In genomic region chr1:206066479-206067171, GRCh38 we compare ENCODE assay signal across 9 cellular contexts. TPM values are rescaled to one million over a fixed set of nuclear protein-coding genes. Genes with fewer than 3 reads are reported as not detected.
DNase-seq lines count a peak whose midpoint lies in the region; ATAC-seq and TF ChIP-seq lines count a peak whose summit lies in the region.
"Had no signal": no experiment of that assay in that cellular context is flagged by ENCODE, and none has a peak within 500 bp of the region (broad histone marks: within the 10 kb centered on the region; RNA-seq: fewer than 3 reads in every experiment).

No MANE protein-coding gene starts in this region.

- H3K79me2 ChIP-seq in OCI-LY3 (ENCODE audit: low read length): peaks cover 72% of the 10 kb centered on the region

- TF ChIP-seq CTCF in OCI-LY3 (IDR thresholded peaks at IDR 0.05; ENCODE audit: low read depth, low read length): no peak
- no peak for TF ChIP-seq CTCF in upper lobe of right lung (IDR thresholded peaks at IDR 0.05)

- H3K36me3 ChIP-seq in OCI-LY3 (replicated peaks; ENCODE audit: low read depth, low read length): peaks cover 59% of the 10 kb centered on the region
- H3K36me3 ChIP-seq in upper lobe of right lung: no peaks in the 10 kb centered on the region
- H3K36me3 ChIP-seq: breast epithelium had no signal

- peaks cover 78% of the 10 kb centered on the region for H3K4me1 ChIP-seq in OCI-LY3 (ENCODE audit: low read length)
- H3K4me1 ChIP-seq in upper lobe of right lung: peaks cover 4% of the 10 kb centered on the region
- H3K4me1 ChIP-seq: breast epithelium had no signal

- H4K20me1 ChIP-seq in OCI-LY3 (ENCODE audit: insufficient read depth, low read length): peaks cover 40% of the 10 kb centered on the region

- ATAC-seq in left ventricle myocardium superior: peak; percentile 53
- no peak for ATAC-seq in Right ventricle myocardium inferior
- ATAC-seq in HG02852 (IDR thresholded peaks at IDR 0.05; ENCODE audit: unreplicated experiment): peak; percentile 82
- ATAC-seq in upper lobe of right lung: peak; percentile 72

- DNase-seq in left ventricle myocardium superior (no peak), Right ventricle myocardium inferior (ENCODE audit: missing footprints) (no peak), upper lobe of right lung (no peak), iPS-NIHi7 (ENCODE audit: extremely low spot score) (no peak), NCI-H1092 treated with DMSO at 0.1 percent for 48 hours (lab: John Stamatoyannopoulos, UW) (no peak), HuH-7.5 (ENCODE audit: low spot score) (no peak)

- peak overlapping the region; percentile 44 for H3K4me3 ChIP-seq in OCI-LY3 (ENCODE audit: low read length)
- no peak overlapping the region for H3K4me3 ChIP-seq in upper lobe of right lung
- H3K4me3 ChIP-seq: breast epithelium had no signal

- H3K27me3 ChIP-seq in OCI-LY3 (ENCODE audit: low read depth, low read length) (no peaks in the 10 kb centered on the region), upper lobe of right lung (no peaks in the 10 kb centered on the region)
- H3K27me3 ChIP-seq: breast epithelium had no signal

- H3K9me3 ChIP-seq in OCI-LY3 (ENCODE audit: insufficient read depth, low read length): no peaks in the 10 kb centered on the region
- H3K9me3 ChIP-seq in upper lobe of right lung: no peaks in the 10 kb centered on the region
- H3K9me3 ChIP-seq: breast epithelium had no signal

- peak overlapping the region; percentile 80 for H3K9ac ChIP-seq in OCI-LY3 (ENCODE audit: low read length)

- no peak overlapping the region for H2AFZ ChIP-seq in OCI-LY3 (ENCODE audit: low read depth, low read length)

- intact Hi-C loops in left ventricle myocardium superior (cut with micrococcal nuclease) (no loop called here), Right ventricle myocardium inferior (cut with DNase I) (no loop called here), upper lobe of right lung (cut with DNase I) (no loop called here)

- H3K4me2 ChIP-seq in OCI-LY3 (ENCODE audit: low read length): peak overlapping the region; percentile 64

- H3K27ac ChIP-seq in OCI-LY3 (ENCODE audit: low read length) (peak overlapping the region; percentile 98), upper lobe of right lung (no peak overlapping the region)
- H3K27ac ChIP-seq: breast epithelium had no signal

RNA-seq across cellular contexts. Expression of gene RHEX, which starts 13.7 kb away (rescaled TPM):
- total RNA-seq in left ventricle myocardium superior (1.0 TPM), Right ventricle myocardium inferior (0.81 TPM), upper lobe of right lung (17.3 TPM)

RNA-seq across cellular contexts. Expression of gene CTSE, which starts 42.9 kb away (rescaled TPM):
- total RNA-seq in left ventricle myocardium superior (0.15 TPM), Right ventricle myocardium inferior (not detected), upper lobe of right lung (85.8 TPM)

RNA-seq across cellular contexts. Expression of gene AVPR1B, which starts 50.6 kb away (rescaled TPM):
- total RNA-seq in left ventricle myocardium superior: not detected
- total RNA-seq in Right ventricle myocardium inferior: not detected
- not detected for total RNA-seq in upper lobe of right lung
- total RNA-seq: breast epithelium had no signal

Comparison
In these comparisons a context has a peak if more than half of its experiments do, and no peak if none do; other contexts are left out.
1. RNA of gene CTSE, which starts 42.9 kb away (total RNA-seq): 85.8 TPM in upper lobe of right lung (single experiment); not detected in Right ventricle myocardium inferior (single experiment) and 0.15 TPM in left ventricle myocardium superior (single experiment); every median in the first group is over 10 times any median in the second.